Comparison of ENCODE assay signal across 12 cellular contexts in the genomic region with DNA sequence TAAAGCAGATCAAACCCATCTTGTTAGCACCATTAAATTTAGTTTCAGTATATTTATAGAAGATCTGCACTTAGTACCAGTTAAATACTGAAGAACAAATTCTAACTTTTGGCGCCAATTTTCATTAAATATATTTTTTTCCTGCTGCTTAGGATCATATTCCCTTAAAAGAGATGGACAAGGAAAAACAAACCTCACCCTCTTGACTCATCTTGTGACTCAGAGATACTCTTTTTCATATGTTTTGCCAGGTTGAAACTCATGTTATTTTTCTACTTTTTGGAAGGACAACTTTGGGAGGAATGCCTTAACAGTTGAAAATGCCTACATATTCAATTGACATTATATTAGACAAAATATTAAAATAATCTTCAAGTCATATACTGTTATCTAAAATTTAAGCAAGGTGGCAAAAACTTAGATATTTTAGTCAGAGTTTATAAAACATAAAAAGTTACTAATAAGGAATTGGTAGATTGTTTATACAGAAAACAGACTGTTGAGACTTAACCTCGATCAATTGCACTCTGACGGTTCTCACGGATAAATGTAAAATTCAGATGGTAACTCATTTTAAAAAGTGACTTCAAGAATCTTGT. TPM values are rescaled to one million over a fixed set of nuclear protein-coding genes. Genes with fewer than 3 reads are reported as not detected.
DNase-seq lines count a peak whose midpoint lies in the region; ATAC-seq, FAIRE-seq and TF ChIP-seq lines count a peak whose summit lies in the region.
"Had no signal": no experiment of that assay in that cellular context is flagged by ENCODE, and none has a peak within 500 bp of the region (broad histone marks: within the 10 kb centered on the region; RNA-seq: fewer than 3 reads in every experiment).

No MANE protein-coding gene starts in this region.

- no peak overlapping the region for H3K4me3 Mint-ChIP-seq in CD4-positive, alpha-beta T cell
- no peak overlapping the region for H3K4me3 Mint-ChIP-seq in osteocyte (ENCODE audit: unreplicated experiment)
- H3K4me3 Mint-ChIP-seq in nephron progenitor cell, result no peak overlapping the region
- H3K4me3 Mint-ChIP-seq: activated CD4-positive, alpha-beta T cell treated with anti-CD3 and anti-CD28 coated beads for 36 hours; activated naive CD8-positive, alpha-beta T cell treated with anti-CD3 and anti-CD28 coated beads, Interleukin-2, amount 10 ng/mL, durations not matched to agents 7 days and 5 days had no signal

- no peaks in the 10 kb centered on the region for H3K9me3 ChIP-seq in CD4-positive, alpha-beta T cell (ENCODE audit: control insufficient read depth, low read length)
- H3K9me3 ChIP-seq: esophagus squamous epithelium had no signal

- CTCF ChIA-PET in CD4-positive, alpha-beta T cell (lab: Charles Lee), result interaction anchor here (1.0 kb wide), 2 partner anchors 89 to 248 kb away, joined by 3 to 5 read pairs; no protein-coding TSS in a partner anchor

- POLR2A ChIA-PET in CD4-positive, alpha-beta T cell (lab: Charles Lee), result interaction anchor here (1.0 to 1.8 kb wide), 3 partner anchors 24 to 57 kb away, joined by 3 to 5 read pairs (median 4); a partner anchor contains a TSS

- no peak for DNase-seq in CD4-positive, alpha-beta T cell
- peak; percentile 56 for DNase-seq in M059J (ENCODE audit: low read depth)
- DNase-seq in osteocyte (ENCODE audit: extremely low spot score, unreplicated experiment), result no peak
- DNase-seq in nephron progenitor cell, result no peak
- no peak for DNase-seq in substantia nigra (lab: John Stamatoyannopoulos, UW)
- DNase-seq: activated CD4-positive, alpha-beta T cell treated with anti-CD3 and anti-CD28 coated beads for 36 hours; activated naive CD8-positive, alpha-beta T cell treated with anti-CD3 and anti-CD28 coated beads, Interleukin-2, amount 10 ng/mL, durations not matched to agents 7 days and 5 days; DMS153; esophagus squamous epithelium had no signal

- intact Hi-C loops in CD4-positive, alpha-beta T cell (cut with DNase I, micrococcal nuclease), result no loop called here

- H3K4me1 Mint-ChIP-seq in CD4-positive, alpha-beta T cell (ENCODE audit: low read depth), result peaks cover 82% of the 10 kb centered on the region
- H3K4me1 Mint-ChIP-seq in osteocyte (ENCODE audit: unreplicated experiment) (peaks cover 51% of the 10 kb centered on the region), nephron progenitor cell (peaks cover 11% of the 10 kb centered on the region)

- H3K27me3 ChIP-seq in CD4-positive, alpha-beta T cell (ENCODE audit: control insufficient read depth, insufficient read depth, low read length), result no peaks in the 10 kb centered on the region
- H3K27me3 ChIP-seq: esophagus squamous epithelium had no signal

- no peak overlapping the region for H3K27ac ChIP-seq in CD4-positive, alpha-beta T cell (ENCODE audit: low read depth, low read length)
- H3K27ac ChIP-seq in substantia nigra (ENCODE audit: low read depth, low read length, poor library complexity, severe bottlenecking), result no peak overlapping the region

- H3K27ac Mint-ChIP-seq in CD4-positive, alpha-beta T cell, result peak overlapping the region; percentile 20
- H3K27ac Mint-ChIP-seq in osteocyte (ENCODE audit: unreplicated experiment), result peak overlapping the region; percentile 74
- no peak overlapping the region for H3K27ac Mint-ChIP-seq in nephron progenitor cell
- H3K27ac Mint-ChIP-seq: activated naive CD8-positive, alpha-beta T cell treated with anti-CD3 and anti-CD28 coated beads, Interleukin-2, amount 10 ng/mL, durations not matched to agents 7 days and 5 days had no signal

- ATAC-seq in CD4-positive, alpha-beta T cell (ENCODE audit: poor library complexity), result no peak
- ATAC-seq in GM19452 (IDR thresholded peaks at IDR 0.05; ENCODE audit: unreplicated experiment) (no peak), HG03342 (IDR thresholded peaks at IDR 0.05; ENCODE audit: unreplicated experiment) (no peak)

- H3K36me3 Mint-ChIP-seq in CD4-positive, alpha-beta T cell (ENCODE audit: low read depth), result peaks cover 11% of the 10 kb centered on the region
- H3K36me3 Mint-ChIP-seq in osteocyte (ENCODE audit: unreplicated experiment) (no peaks in the 10 kb centered on the region), nephron progenitor cell (ENCODE audit: low read depth) (peaks cover 5% of the 10 kb centered on the region)
- H3K36me3 Mint-ChIP-seq: activated naive CD8-positive, alpha-beta T cell treated with anti-CD3 and anti-CD28 coated beads, Interleukin-2, amount 10 ng/mL, durations not matched to agents 7 days and 5 days had no signal

- no peaks in the 10 kb centered on the region for H3K9me3 Mint-ChIP-seq in CD4-positive, alpha-beta T cell
- no peaks in the 10 kb centered on the region for H3K9me3 Mint-ChIP-seq in osteocyte (ENCODE audit: unreplicated experiment)
- H3K9me3 Mint-ChIP-seq in nephron progenitor cell, result no peaks in the 10 kb centered on the region
- H3K9me3 Mint-ChIP-seq: activated naive CD8-positive, alpha-beta T cell treated with anti-CD3 and anti-CD28 coated beads, Interleukin-2, amount 10 ng/mL, durations not matched to agents 7 days and 5 days had no signal

- no peaks in the 10 kb centered on the region for H3K27me3 Mint-ChIP-seq in CD4-positive, alpha-beta T cell
- no peaks in the 10 kb centered on the region for H3K27me3 Mint-ChIP-seq in osteocyte (ENCODE audit: unreplicated experiment)
- no peaks in the 10 kb centered on the region for H3K27me3 Mint-ChIP-seq in nephron progenitor cell (ENCODE audit: low read depth, poor library complexity)
- H3K27me3 Mint-ChIP-seq: activated CD4-positive, alpha-beta T cell treated with anti-CD3 and anti-CD28 coated beads for 36 hours; activated naive CD8-positive, alpha-beta T cell treated with anti-CD3 and anti-CD28 coated beads, Interleukin-2, amount 10 ng/mL, durations not matched to agents 7 days and 5 days had no signal

- TF ChIP-seq CTCF in CD4-positive, alpha-beta T cell (IDR thresholded peaks at IDR 0.05), result no peak
- TF ChIP-seq CTCF in osteocyte (IDR thresholded peaks at IDR 0.05), result no peak
- TF ChIP-seq CTCF in nephron progenitor cell (IDR thresholded peaks at IDR 0.05), result no peak

- FAIRE-seq in colon (lab: Jason Lieb, UNC), result peak; percentile 33

RNA-seq across cellular contexts. Expression of a gene that starts 36.2 kb away (rescaled TPM):
- total RNA-seq in CD4-positive, alpha-beta T cell, result 10 to 100 TPM; 27.1 to 29.5 TPM
- 24.0 and 25.6 TPM in 2 replicates for total RNA-seq in M059J (2014; rRNA removed; shearing (Covaris generic))
- total RNA-seq in osteocyte, result 10.3 and 11.3 TPM in 2 replicates

RNA-seq across cellular contexts. Expression of a gene that starts 58.5 kb away (rescaled TPM):
- total RNA-seq in CD4-positive, alpha-beta T cell, result 10 to 100 TPM; 69.8 to 70.3 TPM
- total RNA-seq in M059J (2014; rRNA removed; shearing (Covaris generic)), result 25.8 and 30.8 TPM in 2 replicates
- 68.4 and 69.3 TPM in 2 replicates for total RNA-seq in osteocyte
